9 cellular contexts compared by ENCODE assay signal in the genomic region with DNA sequence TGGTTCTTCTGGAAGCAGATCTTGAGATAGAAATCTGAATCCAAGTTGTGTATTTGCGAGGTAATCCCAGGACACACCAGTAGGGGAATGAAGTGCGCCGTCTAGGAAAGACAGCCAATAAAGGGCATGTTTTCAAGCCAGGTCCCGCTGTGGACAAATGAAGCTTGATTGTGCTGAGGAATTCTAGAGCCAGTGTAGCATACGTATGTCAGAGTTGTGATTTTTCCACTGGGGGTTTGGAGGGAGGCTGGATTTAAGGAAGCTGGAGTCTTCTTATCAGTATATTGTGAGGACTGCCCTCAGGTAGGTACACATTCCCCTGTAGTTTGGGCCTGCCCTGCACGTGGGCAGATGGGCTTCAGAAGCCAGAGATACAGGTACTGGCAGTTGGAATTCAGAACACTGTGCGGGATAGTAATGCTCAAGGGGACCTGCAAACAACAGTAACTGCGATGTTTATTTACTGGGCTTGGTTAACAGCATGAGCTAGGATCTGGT. TPM values are rescaled to one million over a fixed set of nuclear protein-coding genes. Genes with fewer than 3 reads are reported as not detected.
DNase-seq lines count a peak whose midpoint lies in the region; ATAC-seq, FAIRE-seq and TF ChIP-seq lines count a peak whose summit lies in the region.
"Had no signal": no experiment of that assay in that cellular context is flagged by ENCODE, and none has a peak within 500 bp of the region (broad histone marks: within the 10 kb centered on the region; RNA-seq: fewer than 3 reads in every experiment).

No MANE protein-coding gene starts in this region.

- no peak overlapping the region for H2AFZ ChIP-seq in H1 (ENCODE audit: low read length)
- H2AFZ ChIP-seq in osteoblast (ENCODE audit: low read length) = no peak overlapping the region

- intact Hi-C loops in lower leg skin (cut with DNase I; ENCODE audit: low total_unique reads) = no loop called here

- H3K9me3 ChIP-seq in H1 (ENCODE audit: insufficient read depth in 2 of 2, low read depth in 1 of 2, low read length in 1 of 2) = no peaks in the 10 kb centered on the region
- no peaks in the 10 kb centered on the region for H3K9me3 ChIP-seq in osteoblast (ENCODE audit: low read depth, low read length)
- H3K9me3 ChIP-seq: BLaER1 had no signal

- H4K8ac ChIP-seq in H1 (ENCODE audit: extremely low read depth, insufficient read depth, low read length) = no peak overlapping the region

- H3K4ac ChIP-seq in H1 (replicated peaks; ENCODE audit: insufficient read length, low read depth, low read length) = no peak overlapping the region

- FAIRE-seq in H1 (lab: Jason Lieb, UNC) = peak; percentile 86

- DNase-seq in NCI-H146 (lab: John Stamatoyannopoulos, UW) (peak; percentile 7), NCI-H146 treated with DMSO at 0.1 percent for 48 hours (lab: John Stamatoyannopoulos, UW; ENCODE audit: unreplicated experiment) (no peak), NAMALWA (ENCODE audit: low spot score) (peak; percentile 68), H1 (ENCODE audit: low read depth in 1 of 2, low spot score in 2 of 2) (peak in 1 of 2 experiments; percentile 77), osteoblast (ENCODE audit: insufficient read length, low spot score, missing footprints) (no peak), lower leg skin (ENCODE audit: low spot score in 2 of 2) (no peak)
- DNase-seq in stimulated activated CD4-positive, alpha-beta T cell treated with anti-CD3 and anti-CD28 coated beads, Interleukin-12 subunit alpha, Interleukin-12 subunit beta, amount 100 ng/mL, for 4 hours = no peak

- H3K27me3 ChIP-seq in H1 (replicated peaks in 1 of 4; ENCODE audit: control insufficient read depth in 3 of 4, extremely low read depth in 1 of 4, insufficient read depth in 3 of 4, low read length in 3 of 4) = no peaks in the 10 kb centered on the region
- H3K27me3 ChIP-seq in osteoblast (ENCODE audit: insufficient read depth, low read length) = no peaks in the 10 kb centered on the region
- H3K27me3 ChIP-seq: BLaER1 had no signal

- TF ChIP-seq CTCF in H1 (IDR thresholded peaks at IDR 0.05; ENCODE audit: control extremely low read depth in 1 of 3, insufficient read depth in 1 of 3, low read depth in 1 of 3, low read length in 3 of 3) = peak; percentile 27 to 74 (median 63)
- peak; percentile 44 for TF ChIP-seq CTCF in osteoblast (IDR thresholded peaks at IDR 0.05; ENCODE audit: extremely low read depth, low read depth, low read length)
- no peak for TF ChIP-seq CTCF in lower leg skin (IDR thresholded peaks at IDR 0.05)

- no peak overlapping the region for H2AK5ac ChIP-seq in H1 (ENCODE audit: low read depth, low read length)

- H4K20me1 ChIP-seq in H1 (replicated peaks in 1 of 2; ENCODE audit: control insufficient read depth in 1 of 2, insufficient read depth in 2 of 2, low read length in 2 of 2) = no peaks in the 10 kb centered on the region
- H4K20me1 ChIP-seq in osteoblast (ENCODE audit: insufficient read depth, low read length) = peaks cover 8% of the 10 kb centered on the region
- H4K20me1 ChIP-seq: BLaER1 had no signal

- peaks cover 1 to 25% (median 17%) of the 10 kb centered on the region in 4 experiments; a peak in 6 of 7 replicates for H3K4me1 ChIP-seq in H1 (replicated peaks in 1 of 4; ENCODE audit: control insufficient read depth in 3 of 4, insufficient read depth in 4 of 4, low read length in 3 of 4)
- H3K4me1 ChIP-seq in osteoblast (ENCODE audit: insufficient read depth, low read length) = no peaks in the 10 kb centered on the region

- 61% methylated on average over 8 of the region's 8 CpGs; no CpG with 5 or more reads in 1 of the 2 experiments for WGBS in H1 (ENCODE audit: extremely low coverage in 1 of 2, insufficient coverage in 1 of 2, insufficient read length in 1 of 2, insufficient replicate concordance in 2 of 2, low coverage in 1 of 2, low lambda C conversion rate in 2 of 2, missing lambda C conversion rate in 1 of 2), 2 experiments
- WGBS in lower leg skin, 2 donors = 65 to 85% methylated on average over 8 of the region's 8 CpGs

- H3K79me1 ChIP-seq in H1 (ENCODE audit: low read depth, low read length) = no peaks in the 10 kb centered on the region

- H2BK20ac ChIP-seq in H1 (ENCODE audit: low read length) = no peak overlapping the region

- H2BK5ac ChIP-seq in H1 (ENCODE audit: low read depth, low read length) = no peak overlapping the region

- H3K9ac ChIP-seq in H1 (replicated peaks in 1 of 4; ENCODE audit: extremely low read depth in 1 of 4, low read depth in 3 of 4, low read length in 3 of 4) = no peak overlapping the region
- H3K9ac ChIP-seq: BLaER1 had no signal

- no peak overlapping the region for H3K14ac ChIP-seq in H1 (ENCODE audit: insufficient read length)

- no peak overlapping the region for H2BK15ac ChIP-seq in H1 (ENCODE audit: low read length)

- CTCF ChIA-PET in H1 (lab: Charles Lee; ENCODE audit: partially characterized antibody) = interaction anchor here (0.6 to 2.5 kb wide), 35 partner anchors 10 to 706 kb away, joined by 3 to 14 read pairs (median 4); no protein-coding TSS in a partner anchor

- H4K5ac ChIP-seq in H1 (ENCODE audit: insufficient read length, low read depth, low read length) = no peak overlapping the region

- TF ChIP-seq POLR2A in H1 (IDR thresholded peaks at IDR 0.05; ENCODE audit: control extremely low read depth in 1 of 2, low read depth in 2 of 2, low read length in 2 of 2) (no peak), lower leg skin (IDR thresholded peaks at IDR 0.05) (no peak)

- no peak for ATAC-seq in HG02798 (IDR thresholded peaks at IDR 0.05; ENCODE audit: poor library complexity, unreplicated experiment)

- no peak overlapping the region; the same call in 1 of the 2 replicates for H2BK12ac ChIP-seq in H1 (ENCODE audit: low read depth, low read length)

- H3K23ac ChIP-seq in H1 (ENCODE audit: insufficient read length) = no peak overlapping the region

- H3K56ac ChIP-seq in H1 (replicated peaks; ENCODE audit: insufficient read length, low read depth, low read length) = no peak overlapping the region

- peak; percentile 60 to 74 for TF ChIP-seq RAD21 in H1 (IDR thresholded peaks at IDR 0.05 in 1 of 2, conservative IDR thresholded peaks at IDR 0.05 in 1 of 2; ENCODE audit: low read depth in 2 of 2, low read length in 2 of 2)

- no peaks in the 10 kb centered on the region for H3K23me2 ChIP-seq in H1 (ENCODE audit: low read depth, low read length)

- H2BK120ac ChIP-seq in H1 (replicated peaks; ENCODE audit: low read depth, low read length) = no peak overlapping the region

- TF ChIP-seq EP300 in H1 (IDR thresholded peaks at IDR 0.05; ENCODE audit: borderline replicate concordance in 1 of 2, low read depth in 2 of 2, low read length in 2 of 2) = no peak

- no peak overlapping the region for H3K18ac ChIP-seq in H1 (ENCODE audit: extremely low read depth, low read length)

- H3K27ac ChIP-seq in H1 (ENCODE audit: low read depth, low read length) = no peak overlapping the region
- H3K27ac ChIP-seq in osteoblast (ENCODE audit: low read depth, low read length) = no peak overlapping the region
- H3K27ac ChIP-seq: BLaER1 had no signal

- no peak overlapping the region for H4K91ac ChIP-seq in H1 (replicated peaks; ENCODE audit: insufficient read length, low read length)

- H3K36me3 ChIP-seq in H1 (ENCODE audit: control insufficient read depth in 2 of 4, insufficient read depth in 4 of 4, low read length in 3 of 4) (no peaks in the 10 kb centered on the region), osteoblast (ENCODE audit: insufficient read depth, low read length) (no peaks in the 10 kb centered on the region)
- H3K36me3 ChIP-seq: BLaER1 had no signal

- POLR2A ChIA-PET in H1 (lab: Charles Lee; ENCODE audit: partially characterized antibody) = interaction anchor here (1.2 kb wide), 1 partner anchor 10 kb away, joined by 4 read pairs; no protein-coding TSS in a partner anchor

- H3K4me2 ChIP-seq in H1 (ENCODE audit: insufficient read depth in 1 of 2, low read depth in 2 of 2, low read length in 2 of 2) (no peak overlapping the region), osteoblast (ENCODE audit: insufficient read depth, low read length) (no peak overlapping the region)
- H3K4me2 ChIP-seq: BLaER1 had no signal

- H3K79me2 ChIP-seq in H1 (ENCODE audit: control insufficient read depth in 1 of 2, insufficient read depth in 2 of 2, low read length in 2 of 2) (peaks cover 0 to 6% of the 10 kb centered on the region in 2 experiments; a peak in 1 of 4 replicates), osteoblast (ENCODE audit: insufficient read depth, low read length) (peaks cover 31% of the 10 kb centered on the region)

- H3K4me3 ChIP-seq in H1 (ENCODE audit: extremely low read depth in 1 of 4, insufficient read depth in 2 of 4, low read depth in 3 of 4, low read length in 4 of 4) (no peak overlapping the region), osteoblast (ENCODE audit: insufficient read depth, low read length) (no peak overlapping the region), lower leg skin (ENCODE audit: low read depth, poor library complexity, severe bottlenecking) (no peak overlapping the region)
- H3K4me3 ChIP-seq: BLaER1 had no signal

TF ChIP-seq in H1, 55 proteins besides CTCF, POLR2A, EP300 and RAD21:
- TF ChIP-seq SRF (IDR thresholded peaks at IDR 0.05; ENCODE audit: low read depth, low read length) (0 out of 2 replicates have a peak, but pooled peaks have one; percentile 35), CEBPB (IDR thresholded peaks at IDR 0.05; ENCODE audit: low read depth, low read length) (no peak), NRF1 (IDR thresholded peaks at IDR 0.05; ENCODE audit: low read depth, low read length) (0 out of 2 replicates have a peak, but pooled peaks have one; percentile 5), SUZ12 (IDR thresholded peaks at IDR 0.05; ENCODE audit: low read length) (no peak), CHD1 (IDR thresholded peaks at IDR 0.05; ENCODE audit: low read depth, low read length) (no peak)

RNA-seq across cellular contexts. Expression of a gene that starts 50.9 kb away (rescaled TPM):
- 20.5 and 20.6 TPM in 2 replicates for total RNA-seq in H1 (2021; fragmentation: NEBNext Ultra II Directional; extraction: Animal tissue kit (Norgen Biotek cat#: 25700))
- polyA plus RNA-seq in H1 (2011; rRNA removed) = 19.0 and 23.2 TPM in 2 replicates
- 26.8 TPM for polyA plus RNA-seq in H1 (2011; cell fraction: cytosol; rRNA removed)
- polyA plus RNA-seq in H1 (2011; cell fraction: nucleus; rRNA removed) = 17.9 TPM
- polyA plus RNA-seq in H1 (2012, experiment 1 of 2) = 18.9 to 24.5 TPM (median 21.3 TPM) in 4 replicates
- 5.3 TPM for polyA plus RNA-seq in H1 (2012, experiment 2 of 2)
- polyA plus RNA-seq in H1 (2013, experiment 1 of 2) = 18.6 TPM
- polyA plus RNA-seq in H1 (2013, experiment 2 of 2) = 19.7 TPM
- 18.0 and 22.1 TPM in 2 replicates for polyA minus RNA-seq in H1 (2011; rRNA and poly(A)+ RNA removed)
- polyA minus RNA-seq in H1 (2011; cell fraction: cytosol; rRNA and poly(A)+ RNA removed) = 11.7 TPM
- 21.4 TPM for polyA minus RNA-seq in H1 (2011; cell fraction: nucleus; rRNA and poly(A)+ RNA removed)
- total RNA-seq in osteoblast = 42.7 and 51.3 TPM in 2 replicates
- 10 to 100 TPM; 38.9 to 62.6 (median 45.3) TPM for total RNA-seq in lower leg skin

Comparison
In these comparisons a context has a peak if more than half of its experiments do, and no peak if none do; other contexts are left out.
1. DNase-seq: peak in NCI-H146 (single experiment) and NAMALWA (single experiment); none in NCI-H146 treated with DMSO at 0.1 percent for 48 hours (single experiment), osteoblast (single experiment), lower leg skin (0 of 2) and stimulated activated CD4-positive, alpha-beta T cell treated with anti-CD3 and anti-CD28 coated beads, Interleukin-12 subunit alpha, Interleukin-12 subunit beta, amount 100 ng/mL, for 4 hours (single experiment).
2. CTCF ChIP-seq: peak in H1 (3 of 3) and osteoblast (single experiment); none in lower leg skin (0 of 3).